ENCODE assay signal across 17 cellular contexts in genomic region chr7:133355822-133356221, GRCh38.
"Had no signal": no experiment of that assay in that cellular context is flagged by ENCODE, and none has a peak within 500 bp of the region (broad histone marks: within the 10 kb centered on the region; RNA-seq: fewer than 3 reads in every experiment).

No MANE protein-coding gene starts in this region.

- H3K27ac ChIP-seq: RWPE1, SJCRH30 had no signal

- DNase-seq: NCI-H1092, NCI-H1105 treated with DMSO at 0.1 percent for 48 hours, NCI-H1417 treated with DMSO at 0.1 percent for 48 hours, NCI-H146, NCI-H1694 treated with DMSO at 0.1 percent for 48 hours, NCI-H2029, NCI-H2081 treated with DMSO at 0.1 percent for 48 hours, NCI-H2171, NCI-H446, NCI-H510A, NCI-H524 treated with DMSO at 0.1 percent for 48 hours, NCI-H69, NCI-H774, SHP77 treated with DMSO at 0.1 percent for 48 hours, SJCRH30 had no signal

- H3K27me3 ChIP-seq: SJCRH30 had no signal

- H3K4me1 ChIP-seq: SJCRH30 had no signal

- ATAC-seq: HepG2 had no signal

- FAIRE-seq: HepG2 had no signal

- H3K4me3 ChIP-seq: SJCRH30 had no signal

- H3K36me3 ChIP-seq: SJCRH30 had no signal
